Comparison of ENCODE assay signal across 14 cellular contexts in genomic region chr10:31413325-31413724, GRCh38.
DNase-seq lines count a peak whose midpoint lies in the region; ATAC-seq, FAIRE-seq and TF ChIP-seq lines count a peak whose summit lies in the region.
"Had no signal": no experiment of that assay in that cellular context is flagged by ENCODE, and none has a peak within 500 bp of the region (broad histone marks: within the 10 kb centered on the region; RNA-seq: fewer than 3 reads in every experiment).

No MANE protein-coding gene starts in this region.

- H3K36me3 ChIP-seq in GM12878 (ENCODE audit: control insufficient read depth in 2 of 2, insufficient read depth in 2 of 2, low read length in 1 of 2) = no peaks in the 10 kb centered on the region; a peak in 1 of 4 replicates

- no peak for TF ChIP-seq CTCF in GM12878 (IDR thresholded peaks at IDR 0.05 in 2 of 3, conservative IDR thresholded peaks at IDR 0.05 in 1 of 3; ENCODE audit: control insufficient read depth in 2 of 3, extremely low read depth in 1 of 3, insufficient read depth in 1 of 3, low read depth in 3 of 3, low read length in 3 of 3)
- TF ChIP-seq CTCF in endothelial cell (IDR thresholded peaks at IDR 0.05; ENCODE audit: unreplicated experiment) = no peak

- no peaks in the 10 kb centered on the region for H3K4me1 ChIP-seq in GM12878 (ENCODE audit: control insufficient read depth, insufficient read depth, low read length)

- CTCF ChIA-PET in GM12878 (lab: Yijun Ruan, JAX) = interaction anchor here (0.7 to 1.8 kb wide), 2 partner anchors 10 to 11 kb away, joined by 3 to 8 read pairs; no protein-coding TSS in a partner anchor

- RAD21 ChIA-PET in GM12878 (lab: Charles Lee; ENCODE audit: unreplicated experiment) = interaction anchor here (0.6 to 1.3 kb wide), 2 partner anchors 13 to 78 kb away, joined by 3 read pairs; no protein-coding TSS in a partner anchor

- TF ChIP-seq RAD21 in GM12878 (IDR thresholded peaks at IDR 0.05; ENCODE audit: insufficient read depth, low read depth, low read length) = no peak

- TF ChIP-seq POLR2A in GM12878 (IDR thresholded peaks at IDR 0.05; ENCODE audit: low read depth, low read length) = no peak

- SMC1A ChIA-PET in GM12878 (lab: Charles Lee; ENCODE audit: uncharacterized antibody, unreplicated experiment) = interaction anchor here (0.5 to 1.9 kb wide), 7 partner anchors 8 to 312 kb away, joined by 3 to 5 read pairs (median 3); no protein-coding TSS in a partner anchor

- DNase-seq in EL = peak; percentile 49
- DNase-seq in HuH-7.5 (ENCODE audit: low spot score) = peak; percentile 4
- no peak for DNase-seq in GM12878 (ENCODE audit: low read depth, low spot score)
- peak; percentile 38 to 44 for DNase-seq in lung microvascular endothelial cell (ENCODE audit: low read depth in 2 of 2)
- no peak for DNase-seq in activated naive CD4-positive, alpha-beta T cell treated with anti-CD3 and anti-CD28 coated beads, Interleukin-2, amount 50 U/mL, for 16 hours
- DNase-seq in endothelial cell (ENCODE audit: low spot score) = no peak
- no peak for DNase-seq in NCI-H146 treated with DMSO at 0.1 percent for 48 hours (lab: John Stamatoyannopoulos, UW; ENCODE audit: unreplicated experiment)
- DNase-seq in NCI-H2029 (lab: John Stamatoyannopoulos, UW) = no peak
- DNase-seq: activated gamma-delta T cell treated with Interleukin-2 at 50 U/mL for 16 hours, retina, T-helper 9 cell had no signal

- H3K4me1 Mint-ChIP-seq in endothelial cell (ENCODE audit: unreplicated experiment) = peaks cover 8% of the 10 kb centered on the region

- peaks cover 51% of the 10 kb centered on the region for H3K79me2 ChIP-seq in GM12878 (ENCODE audit: control insufficient read depth, insufficient read depth, low read length)

- H3K9me3 ChIP-seq in GM12878 (replicated peaks; ENCODE audit: control insufficient read depth, insufficient read depth, low read length) = peaks cover 8% of the 10 kb centered on the region; the same call in 2 of the 3 replicates

- TF ChIP-seq EP300 in GM12878 (IDR thresholded peaks at IDR 0.05; ENCODE audit: borderline replicate concordance in 1 of 2, control insufficient read depth in 1 of 2, low read depth in 2 of 2, low read length in 2 of 2) = no peak

- no peak overlapping the region for H3K4me3 Mint-ChIP-seq in endothelial cell (ENCODE audit: unreplicated experiment)
- H3K4me3 Mint-ChIP-seq: dendritic cell treated with granulocyte-macrophage colony-stimulating factor and Interleukin-4, amounts not matched to agents 40 ng/mL and 50 ng/mL, for 4 days had no signal

- H2AFZ ChIP-seq in GM12878 (ENCODE audit: control insufficient read depth, low read depth, low read length) = no peak overlapping the region
- H2AFZ ChIP-seq: hepatocyte had no signal

- no peaks in the 10 kb centered on the region for H4K20me1 ChIP-seq in GM12878 (ENCODE audit: control insufficient read depth, insufficient read depth)

- no TSS peak for BruUV-seq in GM12878 (replicated peaks; lab: Mats Ljungman, UMichigan)

- no peak overlapping the region; the same call in 1 of the 2 replicates for H3K4me2 ChIP-seq in GM12878 (ENCODE audit: control insufficient read depth, insufficient read depth)
- H3K4me2 ChIP-seq: hepatocyte had no signal

- no peak overlapping the region for H3K27ac Mint-ChIP-seq in endothelial cell (ENCODE audit: unreplicated experiment)
- H3K27ac Mint-ChIP-seq: dendritic cell treated with granulocyte-macrophage colony-stimulating factor and Interleukin-4, amounts not matched to agents 40 ng/mL and 50 ng/mL, for 4 days had no signal

- no peak overlapping the region for H3K27ac ChIP-seq in GM12878 (ENCODE audit: control insufficient read depth, insufficient read depth)
- H3K27ac ChIP-seq: hepatocyte, HL-60 had no signal

- peak; percentile 74 for ATAC-seq in GM12878

- no peak overlapping the region for H3K4me3 ChIP-seq in GM12878
- H3K4me3 ChIP-seq: hepatocyte had no signal

- H3K27me3 Mint-ChIP-seq in endothelial cell (ENCODE audit: unreplicated experiment) = peaks cover 4% of the 10 kb centered on the region
- H3K27me3 Mint-ChIP-seq: dendritic cell treated with granulocyte-macrophage colony-stimulating factor and Interleukin-4, amounts not matched to agents 40 ng/mL and 50 ng/mL, for 4 days had no signal

- intact Hi-C loops in GM12878 (cut with micrococcal nuclease; ENCODE audit: unreplicated experiment) = no loop called here

- WGBS in GM12878 (ENCODE audit: insufficient coverage, insufficient replicate concordance, low lambda C conversion rate, missing lambda C conversion rate) = 0% methylated on average over 1 of the region's 1 CpG

- peaks cover 7% of the 10 kb centered on the region for H3K36me3 Mint-ChIP-seq in endothelial cell (ENCODE audit: low read depth, unreplicated experiment)

- in situ Hi-C loops in GM12878 (cut with MboI) = no loop called here

- POLR2A ChIA-PET in GM12878 (lab: Charles Lee) = interaction anchor here (0.6 kb wide), 1 partner anchor 404 kb away, joined by 3 read pairs; no protein-coding TSS in a partner anchor

- H3K9ac ChIP-seq in GM12878 (ENCODE audit: control insufficient read depth, insufficient read depth, low read length) = no peak overlapping the region

- H3K9me3 Mint-ChIP-seq in endothelial cell (ENCODE audit: unreplicated experiment) = peaks cover 7% of the 10 kb centered on the region

- FAIRE-seq in GM12878 (lab: Jason Lieb, UNC) = no peak

- H3K27me3 ChIP-seq in GM12878 (replicated peaks in 1 of 2; ENCODE audit: control insufficient read depth in 2 of 2, insufficient read depth in 2 of 2, low read length in 1 of 2) = no peaks in the 10 kb centered on the region
- H3K27me3 ChIP-seq: hepatocyte had no signal

TF ChIP-seq in GM12878, 131 proteins besides CTCF, POLR2A, EP300 and RAD21:
- TF ChIP-seq HDAC6 (IDR thresholded peaks at IDR 0.05; ENCODE audit: unreplicated experiment) (no peak), FOS (IDR thresholded peaks at IDR 0.05; ENCODE audit: borderline replicate concordance, extremely low read depth, insufficient read length) (no peak), ZNF274 (IDR thresholded peaks at IDR 0.05; ENCODE audit: insufficient read depth, insufficient read length) (no peak), IRF4 (IDR thresholded peaks at IDR 0.05; ENCODE audit: low read depth, low read length) (no peak), GATAD2B (conservative IDR thresholded peaks at IDR 0.05; ENCODE audit: low read depth) (no peak), TARDBP (IDR thresholded peaks at IDR 0.05; ENCODE audit: borderline replicate concordance) (no peak), MLLT1 (IDR thresholded peaks at IDR 0.05) (no peak), EED (IDR thresholded peaks at IDR 0.05; ENCODE audit: low read depth) (no peak), SREBF1 (IDR thresholded peaks at IDR 0.05; ENCODE audit: low read length) (no peak), RAD51 (IDR thresholded peaks at IDR 0.05) (no peak)
TF ChIP-seq in GM12878: peak in this region for 0.

Comparison
In these comparisons a context has a peak if more than half of its experiments do, and no peak if none do; other contexts are left out.
1. DNase-seq: peak in EL (single experiment), HuH-7.5 (single experiment) and lung microvascular endothelial cell (2 of 2); none in GM12878 (single experiment), activated naive CD4-positive, alpha-beta T cell treated with anti-CD3 and anti-CD28 coated beads, Interleukin-2, amount 50 U/mL, for 16 hours (single experiment), endothelial cell (single experiment), NCI-H146 treated with DMSO at 0.1 percent for 48 hours (single experiment) and NCI-H2029 (single experiment).